Comparison of ENCODE assay signal across 8 cellular contexts in the genomic region with DNA sequence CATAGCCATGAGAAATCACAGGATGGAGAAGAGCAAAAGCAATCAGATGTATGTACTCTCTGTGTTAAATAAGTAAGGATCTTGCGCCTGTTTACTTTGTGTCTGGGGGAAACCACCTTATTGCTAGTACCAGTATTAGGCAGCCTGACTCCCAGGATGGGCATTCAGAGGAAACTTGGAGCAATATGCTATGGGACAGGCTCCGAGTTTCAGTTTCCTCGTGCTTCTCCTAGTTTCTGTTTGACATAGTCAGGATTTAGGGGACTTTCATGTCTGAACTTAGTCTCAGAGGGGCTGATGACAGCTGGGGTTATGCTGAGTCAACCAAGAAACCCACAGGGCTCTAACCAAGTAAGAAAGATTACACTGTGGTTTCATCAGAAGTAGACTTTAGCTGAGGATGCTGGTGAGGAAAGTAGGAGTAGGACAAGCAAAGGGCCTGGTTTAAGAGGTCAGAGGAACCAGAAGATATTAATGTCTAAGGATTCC. TPM values are rescaled to one million over a fixed set of nuclear protein-coding genes. Genes with fewer than 3 reads are reported as not detected.
DNase-seq lines count a peak whose midpoint lies in the region; ATAC-seq and TF ChIP-seq lines count a peak whose summit lies in the region.

No MANE protein-coding gene starts in this region.

- no peak overlapping the region for H3K27ac ChIP-seq in DND-41 (ENCODE audit: low read length)

- H3K4me3 Mint-ChIP-seq in activated naive CD4-positive, alpha-beta T cell treated with anti-CD3 and anti-CD28 coated beads for 36 hours, result no peak overlapping the region

- H2AFZ ChIP-seq in DND-41 (ENCODE audit: low read depth, low read length), result no peak overlapping the region

- DNase-seq in DND-41, result peak; percentile 65
- DNase-seq in activated naive CD4-positive, alpha-beta T cell treated with anti-CD3 and anti-CD28 coated beads for 36 hours, result peak; percentile 71
- DNase-seq in stromal cell of bone marrow (ENCODE audit: low read depth), result peak; percentile 33
- DNase-seq in HPDE6-E6E7 (ENCODE audit: extremely low spot score), result no peak
- DNase-seq in NCI-H82 treated with DMSO at 0.1 percent for 48 hours (lab: John Stamatoyannopoulos, UW; ENCODE audit: unreplicated experiment), result no peak
- no peak for DNase-seq in Right ventricle myocardium superior

- CTCF ChIA-PET in activated naive CD4-positive, alpha-beta T cell treated with anti-CD3 and anti-CD28 coated beads for 36 hours (lab: Charles Lee), result no interaction called here

- H4K20me1 ChIP-seq in DND-41 (ENCODE audit: insufficient read depth, low read length), result no peaks in the 10 kb centered on the region

- no peak for TF ChIP-seq CTCF in DND-41 (IDR thresholded peaks at IDR 0.05; ENCODE audit: borderline replicate concordance, extremely low read depth, low read length, poor library complexity, severe bottlenecking)

- peaks cover 2% of the 10 kb centered on the region for H3K27me3 Mint-ChIP-seq in activated naive CD4-positive, alpha-beta T cell treated with anti-CD3 and anti-CD28 coated beads for 36 hours (ENCODE audit: low read depth)

- H3K4me3 ChIP-seq in DND-41 (ENCODE audit: low read depth in 1 of 2, low read length in 2 of 2), result no peak overlapping the region

- intact Hi-C loops in activated naive CD4-positive, alpha-beta T cell treated with anti-CD3 and anti-CD28 coated beads for 36 hours (cut with micrococcal nuclease), result loop anchor here (1.0 kb wide), 2 partner anchors 90 to 146 kb away; no protein-coding TSS in a partner anchor
- intact Hi-C loops in Right ventricle myocardium superior (cut with DNase I), result no loop called here

- H3K9me3 ChIP-seq in DND-41 (ENCODE audit: insufficient read depth, low read length, severe bottlenecking), result no peaks in the 10 kb centered on the region

- peak overlapping the region; percentile 34; the same call in 1 of the 2 replicates for H3K4me2 ChIP-seq in DND-41 (ENCODE audit: insufficient read depth, low read length)

- no peaks in the 10 kb centered on the region for H3K36me3 Mint-ChIP-seq in activated naive CD4-positive, alpha-beta T cell treated with anti-CD3 and anti-CD28 coated beads for 36 hours (ENCODE audit: low read depth)

- peaks cover 11% of the 10 kb centered on the region; the same call in 1 of the 2 replicates for H3K4me1 ChIP-seq in DND-41 (ENCODE audit: insufficient read depth, low read length)

- H3K9ac ChIP-seq in DND-41 (ENCODE audit: low read depth, low read length), result no peak overlapping the region

- ATAC-seq in DND-41 (ENCODE audit: insufficient read depth, low read depth) (peak; percentile 98), GM19452 (IDR thresholded peaks at IDR 0.05; ENCODE audit: unreplicated experiment) (peak; percentile 99), HG03432 (IDR thresholded peaks at IDR 0.05; ENCODE audit: unreplicated experiment) (peak; percentile 100), Right ventricle myocardium superior (ENCODE audit: poor library complexity) (no peak)

- no peaks in the 10 kb centered on the region for H3K27me3 ChIP-seq in DND-41 (ENCODE audit: insufficient read depth, low read length, poor library complexity)

- H3K4me1 Mint-ChIP-seq in activated naive CD4-positive, alpha-beta T cell treated with anti-CD3 and anti-CD28 coated beads for 36 hours (ENCODE audit: low read depth), result peaks cover 11% of the 10 kb centered on the region

- peak overlapping the region; percentile 8 for H3K27ac Mint-ChIP-seq in activated naive CD4-positive, alpha-beta T cell treated with anti-CD3 and anti-CD28 coated beads for 36 hours

- no peaks in the 10 kb centered on the region for H3K79me2 ChIP-seq in DND-41 (ENCODE audit: insufficient read depth, low read length)

- H3K36me3 ChIP-seq in DND-41 (ENCODE audit: insufficient read depth, low read length), result no peaks in the 10 kb centered on the region

- no peaks in the 10 kb centered on the region for H3K9me3 Mint-ChIP-seq in activated naive CD4-positive, alpha-beta T cell treated with anti-CD3 and anti-CD28 coated beads for 36 hours

RNA-seq across cellular contexts. Expression of a gene that starts 13.5 kb away (rescaled TPM):
- total RNA-seq in activated naive CD4-positive, alpha-beta T cell treated with anti-CD3 and anti-CD28 coated beads for 36 hours, result under 1 TPM; 0.19 to 0.27 TPM
- 1.5 TPM for total RNA-seq in Right ventricle myocardium superior

Comparison
In these comparisons a context has a peak if more than half of its experiments do, and no peak if none do; other contexts are left out.
1. DNase-seq: peak in DND-41 (single experiment), activated naive CD4-positive, alpha-beta T cell treated with anti-CD3 and anti-CD28 coated beads for 36 hours (single experiment) and stromal cell of bone marrow (single experiment); none in HPDE6-E6E7 (single experiment), NCI-H82 treated with DMSO at 0.1 percent for 48 hours (single experiment) and Right ventricle myocardium superior (single experiment).